ENCODE assay signal across 17 cellular contexts in the genomic region with DNA sequence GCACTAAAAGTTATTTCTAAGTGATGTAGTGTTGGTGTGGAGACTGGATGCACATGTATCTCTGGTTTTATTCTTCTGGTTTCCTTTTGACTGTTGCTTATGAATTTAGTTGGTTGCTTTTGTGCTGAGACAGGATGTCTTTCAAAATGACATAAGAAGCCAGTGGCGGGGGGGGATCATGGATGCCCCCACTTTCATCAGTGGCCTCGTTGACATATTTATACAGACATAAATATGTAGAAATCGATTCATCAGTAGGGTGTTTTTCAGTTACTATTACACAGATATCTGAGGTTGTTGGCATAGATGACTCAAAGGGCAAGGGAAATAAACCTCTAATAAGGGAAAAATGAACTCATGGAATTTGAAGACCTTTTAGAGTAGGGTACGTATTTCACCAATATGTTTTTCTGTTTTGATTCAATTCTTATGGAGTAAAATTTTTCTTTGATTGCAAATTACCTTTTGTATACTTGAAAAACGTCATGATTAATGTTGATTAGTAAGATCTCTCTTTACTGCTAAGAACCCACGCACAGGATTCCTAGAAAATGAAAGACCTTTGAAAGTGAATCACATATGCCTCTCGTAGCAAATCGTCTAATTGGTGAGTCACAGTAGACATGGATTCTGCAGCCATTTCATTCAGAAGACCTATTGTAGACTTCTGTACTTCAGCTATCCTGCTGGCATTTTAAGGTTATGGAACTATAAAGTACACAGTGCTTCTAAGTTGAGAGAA.
DNase-seq lines count a peak whose midpoint lies in the region; ATAC-seq and TF ChIP-seq lines count a peak whose summit lies in the region.
"Had no signal": no experiment of that assay in that cellular context is flagged by ENCODE, and none has a peak within 500 bp of the region (broad histone marks: within the 10 kb centered on the region; RNA-seq: fewer than 3 reads in every experiment).

No MANE protein-coding gene starts in this region.

- H3K4me3 ChIP-seq in cardiac fibroblast (replicated peaks in 1 of 2; ENCODE audit: low read depth in 2 of 2, low read length in 2 of 2) (no peak overlapping the region), GM23338 (no peak overlapping the region)
- H3K4me3 ChIP-seq: lower lobe of right lung, uterus had no signal

- no peak overlapping the region for H3K4me2 ChIP-seq in GM23338

- ATAC-seq in activated CD4-positive, alpha-beta T cell treated with anti-CD3 and anti-CD28 coated beads for 36 hours, result peak; percentile 67
- ATAC-seq in GM18498 (IDR thresholded peaks at IDR 0.05; ENCODE audit: unreplicated experiment), result no peak
- ATAC-seq in GM23338, result no peak
- ATAC-seq: lower lobe of right lung had no signal

- H3K27me3 ChIP-seq in GM23338 (ENCODE audit: insufficient read depth), result no peaks in the 10 kb centered on the region
- H3K27me3 ChIP-seq: uterus had no signal

- peaks cover 5% of the 10 kb centered on the region; the same call in 1 of the 2 replicates for H3K9me2 ChIP-seq in GM23338 (ENCODE audit: insufficient read depth)

- peaks cover 1% of the 10 kb centered on the region for H3K9me3 Mint-ChIP-seq in activated CD4-positive, alpha-beta T cell treated with anti-CD3 and anti-CD28 coated beads for 36 hours (ENCODE audit: low read depth)
- peaks cover 11% of the 10 kb centered on the region for H3K9me3 Mint-ChIP-seq in T-helper 1 cell treated with Interleukin-12 subunit alpha and Interleukin-12 subunit beta and Interleukin-4 antibody, amounts not matched to agents 30 μg/mL and 1 μg/mL, for 36 hours
- H3K9me3 Mint-ChIP-seq in GM23338, result no peaks in the 10 kb centered on the region

- H3K4me1 Mint-ChIP-seq in activated CD4-positive, alpha-beta T cell treated with anti-CD3 and anti-CD28 coated beads for 36 hours, result peaks cover 22% of the 10 kb centered on the region
- peaks cover 11% of the 10 kb centered on the region for H3K4me1 Mint-ChIP-seq in T-helper 1 cell treated with Interleukin-12 subunit alpha and Interleukin-12 subunit beta and Interleukin-4 antibody, amounts not matched to agents 30 μg/mL and 1 μg/mL, for 36 hours (ENCODE audit: low read depth)
- H3K4me1 Mint-ChIP-seq in GM23338, result peaks cover 8% of the 10 kb centered on the region

- H3K4me1 ChIP-seq in GM23338 (ENCODE audit: insufficient read depth), result 0 out of 2 replicates have a peak, but pooled peaks cover 4% of the 10 kb centered on the region
- H3K4me1 ChIP-seq: lower lobe of right lung, uterus had no signal

- no peak overlapping the region for H3K4me3 Mint-ChIP-seq in activated CD4-positive, alpha-beta T cell treated with anti-CD3 and anti-CD28 coated beads for 36 hours
- H3K4me3 Mint-ChIP-seq in T-helper 1 cell treated with Interleukin-12 subunit alpha and Interleukin-12 subunit beta and Interleukin-4 antibody, amounts not matched to agents 30 μg/mL and 1 μg/mL, for 36 hours, result peak overlapping the region; percentile 26
- H3K4me3 Mint-ChIP-seq in GM23338, result no peak overlapping the region

- peak overlapping the region; percentile 73 for H3K27ac Mint-ChIP-seq in activated CD4-positive, alpha-beta T cell treated with anti-CD3 and anti-CD28 coated beads for 36 hours
- peak overlapping the region; percentile 76 for H3K27ac Mint-ChIP-seq in T-helper 1 cell treated with Interleukin-12 subunit alpha and Interleukin-12 subunit beta and Interleukin-4 antibody, amounts not matched to agents 30 μg/mL and 1 μg/mL, for 36 hours
- no peak overlapping the region for H3K27ac Mint-ChIP-seq in GM23338

- in situ Hi-C loops in ACHN (cut with HindIII; ENCODE audit: low pct_ligation_motif_present, low pct_unique_long_range_greater_than_20kb, low sequenced_read_pairs), result no loop called here

- H3K36me3 Mint-ChIP-seq in activated CD4-positive, alpha-beta T cell treated with anti-CD3 and anti-CD28 coated beads for 36 hours (ENCODE audit: low read depth), result no peaks in the 10 kb centered on the region
- peaks cover 1% of the 10 kb centered on the region for H3K36me3 Mint-ChIP-seq in T-helper 1 cell treated with Interleukin-12 subunit alpha and Interleukin-12 subunit beta and Interleukin-4 antibody, amounts not matched to agents 30 μg/mL and 1 μg/mL, for 36 hours (ENCODE audit: low read depth)
- no peaks in the 10 kb centered on the region for H3K36me3 Mint-ChIP-seq in GM23338 (ENCODE audit: low read depth)

- TF ChIP-seq CTCF in cardiac fibroblast (IDR thresholded peaks at IDR 0.05; ENCODE audit: low read depth, low read length) (no peak), GM23338 (conservative IDR thresholded peaks at IDR 0.05; ENCODE audit: low read depth in 2 of 2) (no peak)

- peak; percentile 55 for DNase-seq in activated CD4-positive, alpha-beta T cell treated with anti-CD3 and anti-CD28 coated beads for 36 hours
- no peak for DNase-seq in activated CD4-positive, alpha-beta T cell treated with anti-CD3 and anti-CD28 coated beads, Interleukin-2, amount 50 U/mL, for 4 hours
- DNase-seq in cardiac fibroblast (ENCODE audit: low read depth in 2 of 2) (peak; percentile 52 to 78), ACHN (no peak), GM23338 (ENCODE audit: low spot score) (no peak)
- peak; percentile 18 to 23 for DNase-seq in stimulated activated CD4-positive, alpha-beta T cell treated with anti-CD3 and anti-CD28 coated beads, Interleukin-2, amount 100 ng/mL, for 24 hours
- DNase-seq: 8988T; activated CD4-positive, alpha-beta T cell treated with anti-CD3 and anti-CD28 coated beads, Interleukin-2, amount 50 U/mL, for 1 hour; cerebellar nuclear complex; DND-41; glutamatergic neuron; GOT3; lower lobe of right lung; NCI-H446; uterus had no signal

- intact Hi-C loops in activated CD4-positive, alpha-beta T cell treated with anti-CD3 and anti-CD28 coated beads for 36 hours (cut with DNase I, micrococcal nuclease), result loop anchor here (1.0 to 10.0 kb wide), 6 partner anchors 97 to 1894 kb away; partner anchors contain the start of gene RBMS3 (in 1 of the 2)

- no peak overlapping the region for H3K27ac ChIP-seq in GM23338 (ENCODE audit: low read depth)
- H3K27ac ChIP-seq: lower lobe of right lung, uterus had no signal

- CTCF ChIA-PET in activated CD4-positive, alpha-beta T cell treated with anti-CD3 and anti-CD28 coated beads for 36 hours (lab: Charles Lee), result interaction anchor here (0.6 kb wide), 1 partner anchor 9 kb away, joined by 3 read pairs; no protein-coding TSS in a partner anchor

- H3K27me3 Mint-ChIP-seq in activated CD4-positive, alpha-beta T cell treated with anti-CD3 and anti-CD28 coated beads for 36 hours, result no peaks in the 10 kb centered on the region
- no peaks in the 10 kb centered on the region for H3K27me3 Mint-ChIP-seq in T-helper 1 cell treated with Interleukin-12 subunit alpha and Interleukin-12 subunit beta and Interleukin-4 antibody, amounts not matched to agents 30 μg/mL and 1 μg/mL, for 36 hours (ENCODE audit: low read depth)
- no peaks in the 10 kb centered on the region for H3K27me3 Mint-ChIP-seq in GM23338 (ENCODE audit: insufficient read depth, low read depth, poor library complexity)

- H2AFZ ChIP-seq in GM23338, result no peak overlapping the region

- H3K79me2 ChIP-seq in GM23338 (replicated peaks; ENCODE audit: insufficient read depth), result no peaks in the 10 kb centered on the region

- no peaks in the 10 kb centered on the region for H3K36me3 ChIP-seq in GM23338 (ENCODE audit: insufficient read depth)
- H3K36me3 ChIP-seq: lower lobe of right lung, uterus had no signal

- no peaks in the 10 kb centered on the region for H4K20me1 ChIP-seq in GM23338 (replicated peaks; ENCODE audit: insufficient read depth)

- no peaks in the 10 kb centered on the region for H3F3A ChIP-seq in GM23338 (replicated peaks; ENCODE audit: low read depth)

- POLR2A ChIA-PET in activated CD4-positive, alpha-beta T cell treated with anti-CD3 and anti-CD28 coated beads for 36 hours (lab: Charles Lee), result no interaction called here

TF ChIP-seq in GM23338, 12 proteins besides CTCF, POLR2A, EP300 and RAD21:
- no peak for TF ChIP-seq ZNF331 (CRISPR knock-in tag; IDR thresholded peaks at IDR 0.05; ENCODE audit: low read depth)
- TF ChIP-seq POLR2AphosphoS5 (IDR thresholded peaks at IDR 0.05; ENCODE audit: low read depth), result no peak
- no peak for TF ChIP-seq REST (IDR thresholded peaks at IDR 0.05; ENCODE audit: unreplicated experiment)
- no peak for TF ChIP-seq ZNF114 (CRISPR knock-in tag; IDR thresholded peaks at IDR 0.05)
- TF ChIP-seq JUNB (IDR thresholded peaks at IDR 0.05; ENCODE audit: unreplicated experiment), result no peak
- no peak for TF ChIP-seq CREB1 (CRISPR knock-in tag; IDR thresholded peaks at IDR 0.05; ENCODE audit: low read depth)
- no peak for TF ChIP-seq EZH2phosphoT487 (IDR thresholded peaks at IDR 0.05; ENCODE audit: unreplicated experiment)
- no peak for TF ChIP-seq EZH2 (IDR thresholded peaks at IDR 0.05; ENCODE audit: low read depth, unreplicated experiment)
- TF ChIP-seq STAT1 (IDR thresholded peaks at IDR 0.05; ENCODE audit: unreplicated experiment), result no peak
- TF ChIP-seq NANOG (IDR thresholded peaks at IDR 0.05; ENCODE audit: borderline replicate concordance), result no peak

Comparison
In these comparisons a context has a peak if more than half of its experiments do, and no peak if none do; other contexts are left out.
1. DNase-seq: peak in activated CD4-positive, alpha-beta T cell treated with anti-CD3 and anti-CD28 coated beads for 36 hours (single experiment), cardiac fibroblast (2 of 2) and stimulated activated CD4-positive, alpha-beta T cell treated with anti-CD3 and anti-CD28 coated beads, Interleukin-2, amount 100 ng/mL, for 24 hours (2 of 2); none in activated CD4-positive, alpha-beta T cell treated with anti-CD3 and anti-CD28 coated beads, Interleukin-2, amount 50 U/mL, for 4 hours (0 of 2), ACHN (single experiment) and GM23338 (single experiment).